In genomic region chr1:185565314-185565713, GRCh38 we compare ENCODE assay signal across 10 cellular contexts.
DNase-seq lines count a peak whose midpoint lies in the region; ATAC-seq and TF ChIP-seq lines count a peak whose summit lies in the region.
"Had no signal": no experiment of that assay in that cellular context is flagged by ENCODE, and none has a peak within 500 bp of the region (broad histone marks: within the 10 kb centered on the region; RNA-seq: fewer than 3 reads in every experiment).

No MANE protein-coding gene starts in this region.

- peak overlapping the region; percentile 48 for H4K8ac ChIP-seq in mesenchymal stem cell (ENCODE audit: low read length)

- in situ Hi-C loops in brain microvascular endothelial cell (cut with HindIII; ENCODE audit: low pct_ligation_motif_present, low sequenced_read_pairs): no loop called here

- intact Hi-C loops in OCI-LY7 (cut with micrococcal nuclease; ENCODE audit: unreplicated experiment): no loop called here

- no peak overlapping the region for H2AK5ac ChIP-seq in mesenchymal stem cell (ENCODE audit: low read length, severe bottlenecking)

- POLR2A ChIA-PET in OCI-LY7 (lab: Charles Lee): interaction anchor here (1.0 kb wide), 1 partner anchor 20 kb away, joined by 3 read pairs; no protein-coding TSS in a partner anchor

- 30% methylated on average over 4 of the region's 5 CpGs for WGBS in mesenchymal stem cell

- H3K79me1 ChIP-seq in mesenchymal stem cell (replicated peaks; ENCODE audit: low read length, poor library complexity, severe bottlenecking): no peaks in the 10 kb centered on the region

- no peak overlapping the region for H3K4me2 ChIP-seq in mesenchymal stem cell (ENCODE audit: low read length, poor library complexity, severe bottlenecking)
- H3K4me2 ChIP-seq in OCI-LY7 (ENCODE audit: low read length): no peak overlapping the region

- no TSS peak for BruUV-seq in OCI-LY7 (replicated peaks; lab: Mats Ljungman, UMichigan)

- H3K23ac ChIP-seq in mesenchymal stem cell (ENCODE audit: low read length in 2 of 2): no peak overlapping the region

- H3K14ac ChIP-seq in mesenchymal stem cell (ENCODE audit: low read length in 2 of 2): peak overlapping the region in 1 of 2 experiments; percentile 7

- H3K4ac ChIP-seq in mesenchymal stem cell (ENCODE audit: low read depth in 1 of 2, low read length in 2 of 2): no peak overlapping the region

- H3K36me3 ChIP-seq in brain microvascular endothelial cell (replicated peaks) (no peaks in the 10 kb centered on the region), mesenchymal stem cell (ENCODE audit: control insufficient read depth in 1 of 2, insufficient read depth in 2 of 2, low read depth in 1 of 2, low read length in 2 of 2) (no peaks in the 10 kb centered on the region), OCI-LY7 (ENCODE audit: insufficient read depth, low read length) (no peaks in the 10 kb centered on the region)

- H3K9ac ChIP-seq in mesenchymal stem cell (ENCODE audit: low read length): no peak overlapping the region

- H4K91ac ChIP-seq in mesenchymal stem cell (ENCODE audit: low read length): no peak overlapping the region

- H3K27ac Mint-ChIP-seq in IgD-negative memory B cell: peak overlapping the region in 2 of 3 donors; percentile 6 to 98
- H3K27ac Mint-ChIP-seq: H9 had no signal

- no peaks in the 10 kb centered on the region for H3K9me2 ChIP-seq in OCI-LY7 (ENCODE audit: insufficient read depth, low read length)

- no peak overlapping the region for H2BK5ac ChIP-seq in mesenchymal stem cell (ENCODE audit: low read depth, low read length, poor library complexity, severe bottlenecking)

- no peaks in the 10 kb centered on the region for H4K20me1 ChIP-seq in OCI-LY7 (ENCODE audit: insufficient read depth, low read length)

- H3K27me3 ChIP-seq in brain microvascular endothelial cell (replicated peaks) (no peaks in the 10 kb centered on the region), mesenchymal stem cell (ENCODE audit: control insufficient read depth in 1 of 2, insufficient read depth in 1 of 2, low read length in 2 of 2) (peaks cover 0 to 2% of the 10 kb centered on the region in 2 experiments)

- CTCF ChIA-PET in OCI-LY7 (lab: Charles Lee; ENCODE audit: unreplicated experiment): no interaction called here

- H3K4me1 Mint-ChIP-seq in IgD-negative memory B cell: peaks cover 39 to 41% (median 41%) of the 10 kb centered on the region in 3 donors

- H3K79me2 ChIP-seq in OCI-LY7 (ENCODE audit: insufficient read depth, low read depth, low read length): no peaks in the 10 kb centered on the region

- no peaks in the 10 kb centered on the region for H3K27me3 Mint-ChIP-seq in IgD-negative memory B cell
- H3K27me3 Mint-ChIP-seq: activated naive CD8-positive, alpha-beta T cell had no signal

- peaks cover 2% of the 10 kb centered on the region for H3K36me3 Mint-ChIP-seq in IgD-negative memory B cell
- H3K36me3 Mint-ChIP-seq: activated naive CD8-positive, alpha-beta T cell had no signal

- H3K9me3 ChIP-seq in mesenchymal stem cell (ENCODE audit: control insufficient read depth, low read length) (no peaks in the 10 kb centered on the region), OCI-LY7 (ENCODE audit: low read length) (no peaks in the 10 kb centered on the region)

- no peak overlapping the region for H2BK120ac ChIP-seq in mesenchymal stem cell (ENCODE audit: low read depth, low read length)

- H3K4me1 ChIP-seq in mesenchymal stem cell (ENCODE audit: control insufficient read depth, insufficient read depth, low read depth, low read length) (peaks cover 4% of the 10 kb centered on the region), OCI-LY7 (ENCODE audit: insufficient read depth, low read length, poor library complexity, severe bottlenecking) (no peaks in the 10 kb centered on the region)

- H3K4me3 ChIP-seq in brain microvascular endothelial cell (ENCODE audit: low read depth, low read length): no peak overlapping the region
- H3K4me3 ChIP-seq in mesenchymal stem cell (ENCODE audit: insufficient read depth in 1 of 2, low read depth in 1 of 2, low read length in 2 of 2): no peak overlapping the region
- no peak overlapping the region for H3K4me3 ChIP-seq in OCI-LY7 (ENCODE audit: low read depth, low read length, poor library complexity, severe bottlenecking)

- TF ChIP-seq CTCF in brain microvascular endothelial cell (IDR thresholded peaks at IDR 0.05; ENCODE audit: low read depth, low read length, missing control alignments) (no peak), OCI-LY7 (conservative IDR thresholded peaks at IDR 0.05; ENCODE audit: low read length) (no peak)

- DNase-seq in DMS153 treated with DMSO at 0.1 percent for 48 hours (lab: John Stamatoyannopoulos, UW; ENCODE audit: unreplicated experiment) (peak; percentile 56), brain microvascular endothelial cell (peak; percentile 80), mesenchymal stem cell (peak; percentile 68), OCI-LY7 (ENCODE audit: low spot score) (no peak)
- no peak for DNase-seq in central memory CD4-positive, alpha-beta T cell
- no peak for DNase-seq in stimulated activated CD4-positive, alpha-beta T cell treated with anti-CD3 and anti-CD28 coated beads, Interleukin-4, amount 100 ng/mL, for 24 hours
- DNase-seq: H9 had no signal

- no peak overlapping the region for H2AFZ ChIP-seq in mesenchymal stem cell (ENCODE audit: low read depth, low read length)
- no peak overlapping the region for H2AFZ ChIP-seq in OCI-LY7 (ENCODE audit: low read length)

- no peak overlapping the region for H2BK12ac ChIP-seq in mesenchymal stem cell (ENCODE audit: low read length in 2 of 2)

- peak overlapping the region in 2 of 4 donors; percentile 39 to 53 for H3K4me3 Mint-ChIP-seq in IgD-negative memory B cell
- H3K4me3 Mint-ChIP-seq: activated naive CD8-positive, alpha-beta T cell; H9 had no signal

- ATAC-seq in HG02610 (IDR thresholded peaks at IDR 0.05; ENCODE audit: unreplicated experiment): no peak

- no peaks in the 10 kb centered on the region for H3K9me3 Mint-ChIP-seq in IgD-negative memory B cell
- H3K9me3 Mint-ChIP-seq: H9 had no signal

- H3K18ac ChIP-seq in mesenchymal stem cell (ENCODE audit: low read depth in 1 of 2, low read length in 2 of 2): no peak overlapping the region

- no peak overlapping the region for H2BK15ac ChIP-seq in mesenchymal stem cell (ENCODE audit: low read depth, poor library complexity, severe bottlenecking)

- peak overlapping the region; percentile 38 for H3K27ac ChIP-seq in brain microvascular endothelial cell
- H3K27ac ChIP-seq in mesenchymal stem cell (ENCODE audit: low read length, poor library complexity, severe bottlenecking): peak overlapping the region; percentile 97
- H3K27ac ChIP-seq in OCI-LY7 (ENCODE audit: low read depth, low read length, poor library complexity, severe bottlenecking): no peak overlapping the region

Comparison
In these comparisons a context has a peak if more than half of its experiments do, and no peak if none do; other contexts are left out.
1. DNase-seq: peak in DMS153 treated with DMSO at 0.1 percent for 48 hours (single experiment), brain microvascular endothelial cell (single experiment) and mesenchymal stem cell (single experiment); none in OCI-LY7 (single experiment), central memory CD4-positive, alpha-beta T cell (single experiment) and stimulated activated CD4-positive, alpha-beta T cell treated with anti-CD3 and anti-CD28 coated beads, Interleukin-4, amount 100 ng/mL, for 24 hours (single experiment).